1 cellular context compared by ENCODE assay signal in genomic region chr11:19714387-19715363, GRCh38.
TF ChIP-seq lines count a peak whose summit lies in the region.

No MANE protein-coding gene starts in this region.

TF ChIP-seq in SK-N-SH treated with all-trans-retinoic acid at 6 μM for 48 hours, 23 proteins besides CTCF, POLR2A, EP300 and RAD21 (continued from another document):
- no peak for TF ChIP-seq PATZ1 (CRISPR knock-in tag; IDR thresholded peaks at IDR 0.05; ENCODE audit: borderline replicate concordance)
